ENCODE assay signal across 8 cellular contexts in genomic region chr11:17476317-17477083, GRCh38.
DNase-seq lines count a peak whose midpoint lies in the region; ATAC-seq and TF ChIP-seq lines count a peak whose summit lies in the region.

ABCC8 (minus strand) TSS chr11:17476845; CDS start chr11:17476776, 69 bp downstream.

- no peaks in the 10 kb centered on the region for H3K36me3 ChIP-seq in iPS-18a (ENCODE audit: control insufficient read depth, low read depth, low read length)
- H3K36me3 ChIP-seq in subcutaneous abdominal adipose tissue (ENCODE audit: control insufficient read depth in 5 of 5, insufficient read depth in 5 of 5, low read length in 5 of 5): no peaks in the 10 kb centered on the region

- H3K9me3 ChIP-seq in iPS-18a (ENCODE audit: control insufficient read depth, low read depth, low read length): no peaks in the 10 kb centered on the region
- H3K9me3 ChIP-seq in subcutaneous abdominal adipose tissue (ENCODE audit: control insufficient read depth in 5 of 5, low read length in 5 of 5): peaks cover 0 to 1% (median 0%) of the 10 kb centered on the region in 5 donors

- DNase-seq in NCI-H2171 treated with DMSO at 0.1 percent for 48 hours (lab: John Stamatoyannopoulos, UW) (peak; percentile 19), NCI-H2171 (lab: John Stamatoyannopoulos, UW) (no peak), NOMO-1 treated with DMSO at 0.1 percent for 48 hours (lab: John Stamatoyannopoulos, UW; ENCODE audit: unreplicated experiment) (no peak), HK-2 (ENCODE audit: unreplicated experiment) (no peak)

- H3K27ac ChIP-seq in iPS-18a (ENCODE audit: low read length) (no peak within 1 kb of the TSS), subcutaneous abdominal adipose tissue (ENCODE audit: low read depth, low read length) (no peak within 1 kb of the TSS)

- H3K4me1 ChIP-seq in iPS-18a (ENCODE audit: control insufficient read depth, low read depth, low read length) (peaks cover 10% of the 10 kb centered on the region), subcutaneous abdominal adipose tissue (ENCODE audit: control insufficient read depth in 5 of 5, insufficient read depth in 5 of 5, low read length in 5 of 5) (peaks cover 0 to 15% (median 11%) of the 10 kb centered on the region in 5 donors)

- H3K27me3 ChIP-seq in iPS-18a (ENCODE audit: control insufficient read depth, insufficient read depth, low read length): peaks cover 58% of the 10 kb centered on the region
- peaks cover 22 to 56% (median 50%) of the 10 kb centered on the region in 5 donors for H3K27me3 ChIP-seq in subcutaneous abdominal adipose tissue (ENCODE audit: control insufficient read depth in 5 of 5, insufficient read depth in 4 of 5, low read length in 5 of 5)

- H3K9ac ChIP-seq in iPS-18a (ENCODE audit: low read length): no peak within 1 kb of the TSS
- no peak within 1 kb of the TSS for H3K9ac ChIP-seq in subcutaneous abdominal adipose tissue (ENCODE audit: low read length in 5 of 5)

- ATAC-seq in SK-N-SH treated with all-trans-retinoic acid at 6 μM for 48 hours (peak; percentile 17; the same call in 2 of the 3 replicates), GM18520 (IDR thresholded peaks at IDR 0.05; ENCODE audit: unreplicated experiment) (no peak)

- H3K4me3 ChIP-seq in iPS-18a (ENCODE audit: low read length): peak within 1 kb of the TSS; percentile 77
- peak within 1 kb of the TSS in 4 of 5 donors; percentile 6 to 56 (median 34) for H3K4me3 ChIP-seq in subcutaneous abdominal adipose tissue (ENCODE audit: low read depth in 1 of 5, low read length in 5 of 5)

TF ChIP-seq in SK-N-SH treated with all-trans-retinoic acid at 6 μM for 48 hours, 23 proteins besides CTCF, POLR2A, EP300 and RAD21:
- TF ChIP-seq BACH2 (CRISPR knock-in tag; IDR thresholded peaks at IDR 0.05; ENCODE audit: borderline replicate concordance): no peak
- no peak for TF ChIP-seq ZNF70 (CRISPR knock-in tag; IDR thresholded peaks at IDR 0.05)
- no peak for TF ChIP-seq CREB5 (CRISPR knock-in tag; IDR thresholded peaks at IDR 0.05; ENCODE audit: low read depth)
- no peak for TF ChIP-seq ESRRG (CRISPR knock-in tag; IDR thresholded peaks at IDR 0.05)
- TF ChIP-seq TCF4 (CRISPR knock-in tag; IDR thresholded peaks at IDR 0.05; ENCODE audit: borderline replicate concordance): no peak
- no peak for TF ChIP-seq ISL1 (CRISPR knock-in tag; IDR thresholded peaks at IDR 0.05)
- TF ChIP-seq ZC3H10 (CRISPR knock-in tag; IDR thresholded peaks at IDR 0.05): no peak
- TF ChIP-seq OSR1 (CRISPR knock-in tag; IDR thresholded peaks at IDR 0.05): no peak
- TF ChIP-seq CSRNP3 (CRISPR knock-in tag; IDR thresholded peaks at IDR 0.05): no peak
- no peak for TF ChIP-seq SNAI2 (CRISPR knock-in tag; IDR thresholded peaks at IDR 0.05)
- TF ChIP-seq CSDC2 (CRISPR knock-in tag; IDR thresholded peaks at IDR 0.05): no peak
- TF ChIP-seq POU6F1 (CRISPR knock-in tag; IDR thresholded peaks at IDR 0.05; ENCODE audit: borderline replicate concordance, low read depth): no peak
- TF ChIP-seq PPARA (CRISPR knock-in tag; IDR thresholded peaks at IDR 0.05; ENCODE audit: borderline replicate concordance): no peak
- no peak for TF ChIP-seq PATZ1 (CRISPR knock-in tag; IDR thresholded peaks at IDR 0.05; ENCODE audit: borderline replicate concordance)
- no peak for TF ChIP-seq ZFP3 (CRISPR knock-in tag; IDR thresholded peaks at IDR 0.05)
- no peak for TF ChIP-seq TSHZ2 (CRISPR knock-in tag; IDR thresholded peaks at IDR 0.05)
- TF ChIP-seq ZFP30 (CRISPR knock-in tag; IDR thresholded peaks at IDR 0.05): no peak
- no peak for TF ChIP-seq RARB (CRISPR knock-in tag; IDR thresholded peaks at IDR 0.05)
- no peak for TF ChIP-seq TOX (CRISPR knock-in tag; IDR thresholded peaks at IDR 0.05; ENCODE audit: borderline replicate concordance)
